22 cellular contexts compared by ENCODE assay signal in the genomic region with DNA sequence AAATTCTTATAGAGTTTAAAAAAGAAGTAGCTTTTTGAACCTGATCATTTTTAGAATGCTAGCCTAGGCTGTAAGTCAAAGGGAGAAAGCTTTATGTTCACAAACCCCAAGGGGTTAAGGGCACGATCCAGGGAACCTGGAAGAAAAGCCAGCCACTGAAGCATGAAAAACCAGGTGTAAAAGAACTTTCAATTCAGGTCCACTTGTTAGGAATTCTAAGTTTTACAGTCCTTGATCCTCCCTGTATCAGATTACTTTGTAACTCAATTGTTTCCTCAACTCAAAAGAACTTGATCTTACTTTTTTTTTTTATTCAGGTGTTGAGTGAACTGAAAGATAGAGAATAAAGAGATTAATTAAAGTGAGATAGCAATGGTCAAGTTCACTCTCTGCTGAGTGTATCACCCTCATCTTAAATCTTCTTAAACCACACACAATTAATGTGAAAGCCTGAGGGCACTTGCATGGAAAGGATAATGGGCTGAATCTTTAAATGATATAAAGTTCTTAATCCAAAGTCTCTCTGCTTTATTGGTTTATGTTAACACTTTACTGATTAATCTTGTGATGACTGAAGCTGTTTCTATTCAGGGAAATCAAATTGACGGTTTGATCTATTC.
DNase-seq lines count a peak whose midpoint lies in the region; ATAC-seq and TF ChIP-seq lines count a peak whose summit lies in the region.
"Had no signal": no experiment of that assay in that cellular context is flagged by ENCODE, and none has a peak within 500 bp of the region (broad histone marks: within the 10 kb centered on the region; RNA-seq: fewer than 3 reads in every experiment).

No MANE protein-coding gene starts in this region.

- H3K27ac ChIP-seq in PC-9 (no peak overlapping the region), brain microvascular endothelial cell (no peak overlapping the region)
- H3K27ac ChIP-seq: RWPE1 had no signal

- POLR2A ChIA-PET in PC-9 (lab: Charles Lee; ENCODE audit: unreplicated experiment), result no interaction called here

- no peaks in the 10 kb centered on the region for H3K9me3 ChIP-seq in PC-9 (ENCODE audit: insufficient read depth, low read depth)
- H3K9me3 ChIP-seq: MG63 had no signal

- BruUV-seq in PC-9 (replicated peaks; lab: Mats Ljungman, UMichigan), result no TSS peak

- peaks cover 5% of the 10 kb centered on the region for H3K4me1 Mint-ChIP-seq in nephron

- no peak overlapping the region for H3K4me3 Mint-ChIP-seq in nephron

- no peak for TF ChIP-seq CTCF in PC-9 (conservative IDR thresholded peaks at IDR 0.05)
- no peak for TF ChIP-seq CTCF in nephron (IDR thresholded peaks at IDR 0.05; ENCODE audit: unreplicated experiment in 3 of 3)
- no peak for TF ChIP-seq CTCF in brain microvascular endothelial cell (IDR thresholded peaks at IDR 0.05; ENCODE audit: low read depth, low read length, missing control alignments)

- no peaks in the 10 kb centered on the region for H4K20me1 ChIP-seq in PC-9 (ENCODE audit: insufficient read depth)

- H3K27me3 Mint-ChIP-seq in nephron (ENCODE audit: low read depth), result peaks cover 5% of the 10 kb centered on the region

- no peaks in the 10 kb centered on the region for H3K79me2 ChIP-seq in PC-9 (ENCODE audit: low read depth)

- no peaks in the 10 kb centered on the region for H3K9me3 Mint-ChIP-seq in nephron

- H3K4me2 ChIP-seq in PC-9, result no peak overlapping the region

- H3K36me3 ChIP-seq in PC-9 (ENCODE audit: low read depth), result no peaks in the 10 kb centered on the region
- H3K36me3 ChIP-seq in brain microvascular endothelial cell (replicated peaks), result no peaks in the 10 kb centered on the region
- H3K36me3 ChIP-seq: MG63 had no signal

- H3K4me1 ChIP-seq in PC-9 (replicated peaks; ENCODE audit: insufficient read depth), result no peaks in the 10 kb centered on the region

- H3K27me3 ChIP-seq in PC-9 (ENCODE audit: insufficient read depth, low read depth) (no peaks in the 10 kb centered on the region), brain microvascular endothelial cell (replicated peaks) (no peaks in the 10 kb centered on the region)
- H3K27me3 ChIP-seq: MG63 had no signal

- H3K9me2 ChIP-seq in PC-9 (ENCODE audit: insufficient read depth), result 0 out of 2 replicates have a peak, but pooled peaks cover 6% of the 10 kb centered on the region

- in situ Hi-C loops in brain microvascular endothelial cell (cut with HindIII; ENCODE audit: low pct_ligation_motif_present, low sequenced_read_pairs), result no loop called here

- no peak overlapping the region for H3K4me3 ChIP-seq in PC-9
- H3K4me3 ChIP-seq in brain microvascular endothelial cell (ENCODE audit: low read depth, low read length), result no peak overlapping the region
- H3K4me3 ChIP-seq: GM12878, MG63 had no signal

- ATAC-seq in GM21360 (IDR thresholded peaks at IDR 0.05; ENCODE audit: unreplicated experiment), result no peak
- no peak for ATAC-seq in Right ventricle myocardium superior (ENCODE audit: poor library complexity)
- ATAC-seq in HG03095 (IDR thresholded peaks at IDR 0.05; ENCODE audit: unreplicated experiment), result no peak
- ATAC-seq: GM12878, Panc1 had no signal

- intact Hi-C loops in PC-9 (cut with micrococcal nuclease; ENCODE audit: unreplicated experiment) (no loop called here), Right ventricle myocardium superior (cut with DNase I) (no loop called here)

- CTCF ChIA-PET in PC-9 (lab: Charles Lee), result no interaction called here

- no peaks in the 10 kb centered on the region for H3F3A ChIP-seq in PC-9 (ENCODE audit: insufficient read depth, low read depth)

- peak overlapping the region; percentile 35; the same call in 1 of the 2 replicates for H2AFZ ChIP-seq in PC-9

- DNase-seq in DMS79 (lab: John Stamatoyannopoulos, UW), result peak; percentile 50
- DNase-seq in NCI-H2107 treated with DMSO at 0.1 percent for 48 hours (lab: John Stamatoyannopoulos, UW; ENCODE audit: unreplicated experiment), result peak; percentile 58
- no peak for DNase-seq in PC-9
- DNase-seq in Right ventricle myocardium superior, result no peak
- DNase-seq in brain microvascular endothelial cell, result no peak
- DNase-seq: Calu3, DMS53, EL, GDM1, H7, KG1, MG63, NCI-H2029, NCI-H774, SHP77 treated with DMSO at 0.1 percent for 48 hours, T-helper 1 cell had no signal

- peak overlapping the region in 2 of 3 experiments; percentile 32 to 62 for H3K27ac Mint-ChIP-seq in nephron

- H3K36me3 Mint-ChIP-seq in nephron (ENCODE audit: low read depth), result no peaks in the 10 kb centered on the region

Comparison
In these comparisons a context has a peak if more than half of its experiments do, and no peak if none do; other contexts are left out.
1. DNase-seq: peak in DMS79 (single experiment) and NCI-H2107 treated with DMSO at 0.1 percent for 48 hours (single experiment); none in PC-9 (0 of 2), Right ventricle myocardium superior (single experiment) and brain microvascular endothelial cell (single experiment).